ENCODE assay signal across 8 cellular contexts in the genomic region with DNA sequence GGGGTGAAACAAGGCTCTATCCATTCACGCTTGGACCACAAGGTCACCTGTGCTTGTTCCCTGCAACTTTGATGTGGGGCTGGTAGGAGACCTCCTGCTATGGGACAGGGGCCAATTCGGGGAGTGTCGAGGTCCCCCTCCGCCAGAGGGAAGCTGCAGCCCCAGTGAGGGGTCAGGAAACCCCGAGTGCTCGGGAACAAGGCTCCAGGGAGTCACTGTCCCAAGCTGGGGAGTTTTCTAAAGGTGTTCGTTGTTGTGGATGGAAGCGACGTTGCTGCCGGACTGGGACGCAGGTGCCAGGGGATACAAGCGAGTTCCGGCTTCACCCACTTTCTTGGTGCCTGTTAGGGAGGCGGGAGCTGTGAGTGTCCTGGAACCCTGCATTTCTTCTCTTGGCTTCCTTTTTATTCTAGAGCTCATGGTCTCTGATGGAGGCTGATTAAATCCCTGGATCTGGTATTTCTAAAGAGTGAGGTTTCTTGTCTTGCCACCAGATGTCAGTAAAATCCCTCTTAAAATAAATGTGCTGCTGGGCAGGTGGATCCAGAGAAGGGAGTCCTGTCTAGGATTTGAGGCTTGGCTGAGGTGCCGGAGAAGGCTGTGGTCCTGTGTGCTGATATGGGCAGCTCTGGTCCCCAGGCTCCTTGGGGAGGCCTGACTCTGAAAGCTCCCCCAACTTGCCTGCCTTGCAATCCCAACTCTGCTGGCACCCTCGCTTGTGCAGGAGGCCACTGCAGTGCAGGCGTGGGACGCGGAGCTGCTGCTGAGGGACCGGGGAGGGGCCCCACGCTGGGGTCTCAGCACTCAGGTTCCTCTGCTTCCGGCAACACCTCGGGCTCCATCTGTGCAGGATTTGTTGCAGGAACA.
A peak's percentile ranks its signal among the peaks of the same experiment; 100 is the strongest.
DNase-seq lines count a peak whose midpoint lies in the region; ATAC-seq and TF ChIP-seq lines count a peak whose summit lies in the region.

No MANE protein-coding gene starts in this region.

- DNase-seq in AG04450 (ENCODE audit: low read depth, low spot score): peak; percentile 2
- DNase-seq in H4 (ENCODE audit: low spot score): peak; percentile 3
- peak; percentile 73 for DNase-seq in NCI-H2227 (lab: John Stamatoyannopoulos, UW; ENCODE audit: unreplicated experiment)
- DNase-seq in breast epithelium (ENCODE audit: low spot score in 2 of 2): no peak
- peak; percentile 51 for DNase-seq in islet precursor cell
- no peak for DNase-seq in upper lobe of right lung
- DNase-seq in activated CD8-positive, alpha-beta memory T cell treated with anti-CD3 and anti-CD28 coated beads, Interleukin-2, amount 50 U/mL, for 48 hours: no peak
- DNase-seq in NCI-H524 treated with DMSO at 0.1 percent for 48 hours (lab: John Stamatoyannopoulos, UW): no peak

- intact Hi-C loops in breast epithelium (cut with DNase I; ENCODE audit: low total_unique reads) (no loop called here), upper lobe of right lung (cut with DNase I) (no loop called here)

- no peaks in the 10 kb centered on the region for H3K4me1 ChIP-seq in breast epithelium
- no peaks in the 10 kb centered on the region for H3K4me1 ChIP-seq in upper lobe of right lung

- no peaks in the 10 kb centered on the region for H3K36me3 ChIP-seq in breast epithelium
- H3K36me3 ChIP-seq in upper lobe of right lung: no peaks in the 10 kb centered on the region

- POLR2A ChIA-PET in AG04450 (lab: Yijun Ruan, JAX): no interaction called here

- no peak overlapping the region for H3K27ac ChIP-seq in AG04450 (ENCODE audit: low read depth, low read length)
- H3K27ac ChIP-seq in breast epithelium: no peak overlapping the region
- no peak overlapping the region for H3K27ac ChIP-seq in upper lobe of right lung

- peaks cover 21% of the 10 kb centered on the region; the same call in 1 of the 2 replicates for H3K9me3 ChIP-seq in AG04450 (ENCODE audit: control insufficient read depth, insufficient read depth, low read length)
- H3K9me3 ChIP-seq in breast epithelium: no peaks in the 10 kb centered on the region
- H3K9me3 ChIP-seq in upper lobe of right lung: no peaks in the 10 kb centered on the region

- CTCF ChIA-PET in AG04450 (lab: Charles Lee): interaction anchor here (0.6 to 4.1 kb wide), 10 partner anchors 9 to 1215 kb away, joined by 3 to 63 read pairs (median 3); partner anchors contain the start of gene ATP11A

- H3K27me3 ChIP-seq in AG04450 (ENCODE audit: control insufficient read depth, insufficient read depth, low read length) (peaks cover 4% of the 10 kb centered on the region), breast epithelium (peaks cover 0 to 29% of the 10 kb centered on the region in 2 donors), upper lobe of right lung (no peaks in the 10 kb centered on the region)

- no peak for TF ChIP-seq POLR2A in breast epithelium (IDR thresholded peaks at IDR 0.05)

- no peak overlapping the region for H3K4me3 ChIP-seq in AG04450 (ENCODE audit: low read depth, low read length)
- no peak overlapping the region for H3K4me3 ChIP-seq in breast epithelium
- H3K4me3 ChIP-seq in upper lobe of right lung: no peak overlapping the region

- peak; percentile 45 for ATAC-seq in upper lobe of right lung

- TF ChIP-seq CTCF in AG04450 (IDR thresholded peaks at IDR 0.05; ENCODE audit: low read depth, low read length) (peak; percentile 55), breast epithelium (IDR thresholded peaks at IDR 0.05) (peak in 2 of 3 donors; percentile 49 to 59), upper lobe of right lung (IDR thresholded peaks at IDR 0.05) (peak; percentile 47)

Comparison
In these comparisons a context has a peak if more than half of its experiments do, and no peak if none do; other contexts are left out.
1. DNase-seq: peak in AG04450 (single experiment), H4 (single experiment), NCI-H2227 (single experiment) and islet precursor cell (single experiment); none in breast epithelium (0 of 2), upper lobe of right lung (single experiment), activated CD8-positive, alpha-beta memory T cell treated with anti-CD3 and anti-CD28 coated beads, Interleukin-2, amount 50 U/mL, for 48 hours (single experiment) and NCI-H524 treated with DMSO at 0.1 percent for 48 hours (single experiment).
2. Peak in every context shown above with its lines, with median percentiles within 50 percentile points of each other: CTCF ChIP-seq.